In genomic region chr14:49727171-49727570, GRCh38 we compare ENCODE assay signal across 3 cellular contexts.
TF ChIP-seq lines count a peak whose summit lies in the region.

No MANE protein-coding gene starts in this region.

TF ChIP-seq in HepG2, 621 proteins besides CTCF, POLR2A, EP300 and RAD21:
- no peak for TF ChIP-seq JARID2 (CRISPR knock-in tag; IDR thresholded peaks at IDR 0.05; ENCODE audit: insufficient replicate concordance)
- no peak for TF ChIP-seq NFYB (CRISPR knock-in tag; IDR thresholded peaks at IDR 0.05)
- TF ChIP-seq ZNF761 (CRISPR knock-in tag; conservative IDR thresholded peaks at IDR 0.05): no peak

TF ChIP-seq in H1, 55 proteins besides CTCF, POLR2A, EP300 and RAD21:
- TF ChIP-seq CEBPB (IDR thresholded peaks at IDR 0.05; ENCODE audit: low read depth, low read length): no peak
- no peak for TF ChIP-seq HDAC6 (IDR thresholded peaks at IDR 0.05; ENCODE audit: low read depth, low read length)
- no peak for TF ChIP-seq TAF7 (optimal IDR thresholded peaks at IDR 0.05; ENCODE audit: borderline replicate concordance, low read depth, low read length)
- no peak for TF ChIP-seq BCL11A (IDR thresholded peaks at IDR 0.05; ENCODE audit: low read depth in 2 of 2, low read length in 2 of 2)
- TF ChIP-seq EZH2 (IDR thresholded peaks at IDR 0.05; ENCODE audit: low read depth, low read length, severe bottlenecking): no peak

TF ChIP-seq in WTC11, 78 proteins besides CTCF, POLR2A, EP300 and RAD21:
- no peak for TF ChIP-seq SMAD3 (CRISPR knock-in tag; IDR thresholded peaks at IDR 0.05; ENCODE audit: borderline replicate concordance)
- TF ChIP-seq MLX (CRISPR knock-in tag; IDR thresholded peaks at IDR 0.05): no peak
- TF ChIP-seq ZNF425 (CRISPR knock-in tag; conservative IDR thresholded peaks at IDR 0.05): no peak
- TF ChIP-seq ZNF396 (CRISPR knock-in tag; IDR thresholded peaks at IDR 0.05; ENCODE audit: borderline replicate concordance): no peak
- TF ChIP-seq IRF2 (CRISPR knock-in tag; IDR thresholded peaks at IDR 0.05; ENCODE audit: borderline replicate concordance, low read depth): no peak
- no peak for TF ChIP-seq ETV6 (CRISPR knock-in tag; IDR thresholded peaks at IDR 0.05)
